ENCODE assay signal across 9 cellular contexts in the genomic region with DNA sequence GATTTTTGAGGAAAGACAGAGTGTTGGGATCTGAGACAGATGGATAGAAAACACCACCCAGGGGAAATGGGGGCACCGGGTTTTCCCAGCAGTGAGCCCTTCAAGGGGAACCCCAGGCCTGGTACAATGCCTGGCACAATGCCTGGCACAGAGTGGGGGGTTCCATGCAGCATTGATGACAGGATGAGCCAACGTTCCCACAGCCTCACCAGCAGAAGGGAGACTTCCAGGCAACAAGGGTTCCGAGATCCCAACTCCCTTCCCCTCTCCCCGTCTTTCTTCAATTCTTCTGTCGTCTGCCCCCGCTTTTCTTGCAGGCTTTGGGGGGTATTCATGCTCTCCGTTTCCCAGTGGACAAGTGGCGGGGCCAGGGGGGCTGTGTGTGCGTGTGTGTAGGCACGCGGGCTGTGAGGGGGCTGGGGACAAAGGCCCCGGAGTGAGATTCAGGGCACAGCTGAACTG.
DNase-seq lines count a peak whose midpoint lies in the region; ATAC-seq and TF ChIP-seq lines count a peak whose summit lies in the region.
"Had no signal": no experiment of that assay in that cellular context is flagged by ENCODE, and none has a peak within 500 bp of the region (broad histone marks: within the 10 kb centered on the region; RNA-seq: fewer than 3 reads in every experiment).

No MANE protein-coding gene starts in this region.

- peak overlapping the region; percentile 97 for H3K27ac Mint-ChIP-seq in WTC11

- H3K27ac ChIP-seq in upper lobe of right lung, result peak overlapping the region; percentile 86

- H3K36me3 Mint-ChIP-seq in WTC11, result no peaks in the 10 kb centered on the region

- no peaks in the 10 kb centered on the region for H3K9me3 Mint-ChIP-seq in WTC11

- H3K4me3 Mint-ChIP-seq in WTC11, result peak overlapping the region; percentile 45; the same call in 1 of the 2 replicates

- no peaks in the 10 kb centered on the region for H3K36me3 ChIP-seq in neuron (ENCODE audit: insufficient read depth, low read length)
- no peaks in the 10 kb centered on the region for H3K36me3 ChIP-seq in upper lobe of right lung

- H3K9me3 ChIP-seq in neuron (ENCODE audit: low read length) (no peaks in the 10 kb centered on the region), upper lobe of right lung (no peaks in the 10 kb centered on the region)

- intact Hi-C loops in upper lobe of right lung (cut with DNase I), result no loop called here

- H3K4me1 Mint-ChIP-seq in WTC11, result peaks cover 64% of the 10 kb centered on the region

- H3K4me3 ChIP-seq in neuron (ENCODE audit: low read length) (peak overlapping the region; percentile 2), upper lobe of right lung (no peak overlapping the region)

- DNase-seq in WTC11 (ENCODE audit: low spot score), result no peak
- peak; percentile 41 for DNase-seq in fibroblast of gingiva (ENCODE audit: low read depth)
- no peak for DNase-seq in upper lobe of right lung
- DNase-seq in hippocampal formation (lab: John Stamatoyannopoulos, UW), result no peak
- no peak for DNase-seq in stimulated activated CD4-positive, alpha-beta T cell treated with anti-CD3 and anti-CD28 coated beads, Interleukin-2, amount 100 ng/mL, for 24 hours
- DNase-seq in NCI-H446 (lab: John Stamatoyannopoulos, UW), result no peak
- DNase-seq: NCI-H1930, T-helper 2 cell had no signal

- ATAC-seq in WTC11 (no peak), upper lobe of right lung (no peak)

- H2AFZ ChIP-seq in neuron (ENCODE audit: low read depth, low read length), result peak overlapping the region; percentile 46

- TF ChIP-seq CTCF in WTC11 (IDR thresholded peaks at IDR 0.05), result no peak
- no peak for TF ChIP-seq CTCF in upper lobe of right lung (IDR thresholded peaks at IDR 0.05)

- H3K27me3 ChIP-seq in neuron (ENCODE audit: insufficient read depth, low read length) (no peaks in the 10 kb centered on the region), upper lobe of right lung (no peaks in the 10 kb centered on the region)

- CTCF ChIA-PET in WTC11 (lab: Charles Lee), result interaction anchor here (1.0 kb wide), 1 partner anchor 18 kb away, joined by 3 read pairs; no protein-coding TSS in a partner anchor

- POLR2A ChIA-PET in WTC11 (lab: Charles Lee), result no interaction called here

- no peaks in the 10 kb centered on the region for H3K27me3 Mint-ChIP-seq in WTC11 (ENCODE audit: low read depth)

- H3K4me1 ChIP-seq in neuron (ENCODE audit: insufficient read depth, low read length) (peaks cover 67% of the 10 kb centered on the region), upper lobe of right lung (peaks cover 69% of the 10 kb centered on the region)

TF ChIP-seq in WTC11, 78 proteins besides CTCF, POLR2A, EP300 and RAD21:
- TF ChIP-seq, protein P1, sequence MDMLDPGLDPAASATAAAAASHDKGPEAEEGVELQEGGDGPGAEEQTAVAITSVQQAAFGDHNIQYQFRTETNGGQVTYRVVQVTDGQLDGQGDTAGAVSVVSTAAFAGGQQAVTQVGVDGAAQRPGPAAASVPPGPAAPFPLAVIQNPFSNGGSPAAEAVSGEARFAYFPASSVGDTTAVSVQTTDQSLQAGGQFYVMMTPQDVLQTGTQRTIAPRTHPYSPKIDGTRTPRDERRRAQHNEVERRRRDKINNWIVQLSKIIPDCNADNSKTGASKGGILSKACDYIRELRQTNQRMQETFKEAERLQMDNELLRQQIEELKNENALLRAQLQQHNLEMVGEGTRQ (CRISPR knock-in tag; IDR thresholded peaks at IDR 0.05), result 0 out of 2 replicates have a peak, but pooled peaks have one; percentile 8
- no peak for TF ChIP-seq ZNF671 (CRISPR knock-in tag; IDR thresholded peaks at IDR 0.05)
